In the genomic region with DNA sequence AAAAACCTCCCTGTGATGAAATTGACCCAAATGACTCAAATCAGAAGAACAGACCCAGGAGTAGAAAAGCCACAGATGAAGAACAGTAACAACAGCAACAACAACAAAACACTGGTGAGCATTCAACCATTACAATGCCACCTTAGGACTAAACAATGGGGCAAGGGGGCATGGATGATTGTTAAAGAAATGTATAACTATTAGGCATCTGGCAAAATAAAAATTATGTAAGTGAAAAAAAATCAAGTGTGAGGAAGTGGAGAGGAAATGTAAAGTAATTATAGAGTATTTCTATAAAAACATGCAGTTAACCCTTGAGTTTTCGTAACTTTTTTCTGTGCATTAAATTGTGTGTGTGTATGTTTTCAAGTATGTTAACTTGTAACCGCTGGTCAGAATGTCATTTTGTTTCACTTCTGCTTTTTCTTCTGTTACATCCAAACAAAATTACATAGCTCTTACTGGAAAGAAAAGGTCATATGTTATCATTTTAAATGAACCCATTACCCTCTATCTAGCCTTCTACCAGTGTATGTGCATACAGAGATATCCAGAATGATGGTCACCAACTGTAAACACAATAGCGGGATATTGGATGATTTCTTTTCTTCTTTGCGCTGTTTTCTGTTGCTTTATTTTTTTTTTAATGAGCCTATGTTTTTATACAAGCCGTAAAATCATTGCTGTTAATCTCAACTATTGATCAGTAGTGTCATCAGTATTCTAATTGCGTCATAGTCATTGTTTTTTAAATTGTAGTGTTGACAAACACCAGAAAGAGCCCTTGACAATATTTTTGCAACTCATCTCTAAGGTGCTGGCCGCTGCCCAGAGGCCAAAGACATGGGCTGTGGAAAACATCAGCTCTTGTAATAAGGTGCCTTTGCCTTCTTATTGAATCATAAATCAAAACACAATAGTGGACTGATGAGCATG, we compare ENCODE assay signal across 11 cellular contexts.
DNase-seq lines count a peak whose midpoint lies in the region; ATAC-seq, FAIRE-seq and TF ChIP-seq lines count a peak whose summit lies in the region.
"Had no signal": no experiment of that assay in that cellular context is flagged by ENCODE, and none has a peak within 500 bp of the region (broad histone marks: within the 10 kb centered on the region; RNA-seq: fewer than 3 reads in every experiment).

No MANE protein-coding gene starts in this region.

- H3K27ac ChIP-seq in BLaER1: peak overlapping the region; percentile 73

- H3K4me1 Mint-ChIP-seq in activated CD8-positive, alpha-beta T cell treated with anti-CD3 and anti-CD28 coated beads for 36 hours (ENCODE audit: low read depth): peaks cover 31% of the 10 kb centered on the region

- TF ChIP-seq POLR2A in H54 (IDR thresholded peaks at IDR 0.05; ENCODE audit: low read depth, low read length): no peak

- H3K4me3 ChIP-seq in BLaER1: no peak overlapping the region

- peak overlapping the region; percentile 69 for H3K4me2 ChIP-seq in BLaER1

- H3K9ac ChIP-seq in BLaER1: no peak overlapping the region

- FAIRE-seq in H54 (lab: Jason Lieb, UNC): no peak

- H3K27ac Mint-ChIP-seq in activated CD8-positive, alpha-beta T cell treated with anti-CD3 and anti-CD28 coated beads for 36 hours: peak overlapping the region; percentile 65

- TF ChIP-seq CTCF in activated CD8-positive, alpha-beta T cell treated with anti-CD3 and anti-CD28 coated beads for 36 hours (IDR thresholded peaks at IDR 0.05): no peak

- ATAC-seq in GM19397 (IDR thresholded peaks at IDR 0.05; ENCODE audit: unreplicated experiment) (peak; percentile 62), HG03175 (IDR thresholded peaks at IDR 0.05; ENCODE audit: unreplicated experiment) (peak; percentile 82)
- peak; percentile 32 for ATAC-seq in activated CD8-positive, alpha-beta T cell treated with anti-CD3 and anti-CD28 coated beads for 36 hours

- POLR2A ChIA-PET in activated CD8-positive, alpha-beta T cell treated with anti-CD3 and anti-CD28 coated beads for 36 hours (lab: Charles Lee): interaction anchor here (0.5 kb wide), 1 partner anchor 1353 kb away, joined by 3 read pairs; no protein-coding TSS in a partner anchor

- H3K27me3 Mint-ChIP-seq in activated CD8-positive, alpha-beta T cell treated with anti-CD3 and anti-CD28 coated beads for 36 hours: no peaks in the 10 kb centered on the region

- H4K20me1 ChIP-seq in BLaER1: no peaks in the 10 kb centered on the region

- peaks cover 8% of the 10 kb centered on the region for H3K9me3 Mint-ChIP-seq in activated CD8-positive, alpha-beta T cell treated with anti-CD3 and anti-CD28 coated beads for 36 hours

- no peak overlapping the region for H3K4me3 Mint-ChIP-seq in activated CD8-positive, alpha-beta T cell treated with anti-CD3 and anti-CD28 coated beads for 36 hours

- H3K9me3 ChIP-seq in BLaER1: peaks cover 13% of the 10 kb centered on the region

- peaks cover 54% of the 10 kb centered on the region for H3K4me1 ChIP-seq in BLaER1

- CTCF ChIA-PET in activated CD8-positive, alpha-beta T cell treated with anti-CD3 and anti-CD28 coated beads for 36 hours (lab: Charles Lee): interaction anchor here (1.2 to 1.3 kb wide), 2 partner anchors 16 to 228 kb away, joined by 3 read pairs; no protein-coding TSS in a partner anchor

- intact Hi-C loops in activated CD8-positive, alpha-beta T cell treated with anti-CD3 and anti-CD28 coated beads for 36 hours (cut with micrococcal nuclease): no loop called here

- no peaks in the 10 kb centered on the region for H3K27me3 ChIP-seq in BLaER1

- H3K36me3 ChIP-seq in BLaER1: peaks cover 6% of the 10 kb centered on the region; the same call in 1 of the 2 replicates

- peaks cover 14% of the 10 kb centered on the region for H3K36me3 Mint-ChIP-seq in activated CD8-positive, alpha-beta T cell treated with anti-CD3 and anti-CD28 coated beads for 36 hours (ENCODE audit: low read depth)

- no peak for DNase-seq in activated CD8-positive, alpha-beta T cell treated with anti-CD3 and anti-CD28 coated beads for 36 hours
- DNase-seq in stimulated activated CD4-positive, alpha-beta T cell treated with anti-CD3 and anti-CD28 coated beads, Interleukin-12 subunit alpha, Interleukin-12 subunit beta, amount 100 ng/mL, for 4 hours: no peak
- DNase-seq in HuH-7 (ENCODE audit: low spot score) (no peak), H54 (ENCODE audit: insufficient read length, low spot score) (no peak), ecto neural progenitor cell (ENCODE audit: low spot score) (no peak)
- DNase-seq: DND-41; effector CD4-positive, alpha-beta T cell; SHP77 had no signal

Comparison
In these comparisons a context has a peak if more than half of its experiments do, and no peak if none do; other contexts are left out.
1. ATAC-seq: peak in every context shown above with its lines; median percentile 82 in HG03175; 62 in GM19397; 32 in activated CD8-positive, alpha-beta T cell treated with anti-CD3 and anti-CD28 coated beads for 36 hours.